6 cellular contexts compared by ENCODE assay signal in genomic region chr7:71320916-71321315, GRCh38.
"Had no signal": no experiment of that assay in that cellular context is flagged by ENCODE, and none has a peak within 500 bp of the region (broad histone marks: within the 10 kb centered on the region; RNA-seq: fewer than 3 reads in every experiment).

No MANE protein-coding gene starts in this region.

- H3K4me3 ChIP-seq: GM23338 had no signal

- H3K27ac Mint-ChIP-seq: GM23338, IgD-negative memory B cell had no signal

- H3K4me1 Mint-ChIP-seq: IgD-negative memory B cell had no signal

- ATAC-seq: GM23338, HepG2 had no signal

- H3K9me3 Mint-ChIP-seq: H9 had no signal

- H3K27ac ChIP-seq: HL-60 had no signal

- DNase-seq: H9, HCEC 1CT had no signal

- H3K4me3 Mint-ChIP-seq: GM23338, H9, IgD-negative memory B cell had no signal

- H3K36me3 Mint-ChIP-seq: IgD-negative memory B cell had no signal

- H3K27me3 Mint-ChIP-seq: IgD-negative memory B cell had no signal
